In genomic region chr6:61809004-61809595, GRCh38 we compare ENCODE assay signal across 1 cellular context.
TF ChIP-seq lines count a peak whose summit lies in the region.

No MANE protein-coding gene starts in this region.

TF ChIP-seq in HepG2, 621 proteins besides CTCF, POLR2A, EP300 and RAD21 (continued from another document):
- TF ChIP-seq, protein P1, sequence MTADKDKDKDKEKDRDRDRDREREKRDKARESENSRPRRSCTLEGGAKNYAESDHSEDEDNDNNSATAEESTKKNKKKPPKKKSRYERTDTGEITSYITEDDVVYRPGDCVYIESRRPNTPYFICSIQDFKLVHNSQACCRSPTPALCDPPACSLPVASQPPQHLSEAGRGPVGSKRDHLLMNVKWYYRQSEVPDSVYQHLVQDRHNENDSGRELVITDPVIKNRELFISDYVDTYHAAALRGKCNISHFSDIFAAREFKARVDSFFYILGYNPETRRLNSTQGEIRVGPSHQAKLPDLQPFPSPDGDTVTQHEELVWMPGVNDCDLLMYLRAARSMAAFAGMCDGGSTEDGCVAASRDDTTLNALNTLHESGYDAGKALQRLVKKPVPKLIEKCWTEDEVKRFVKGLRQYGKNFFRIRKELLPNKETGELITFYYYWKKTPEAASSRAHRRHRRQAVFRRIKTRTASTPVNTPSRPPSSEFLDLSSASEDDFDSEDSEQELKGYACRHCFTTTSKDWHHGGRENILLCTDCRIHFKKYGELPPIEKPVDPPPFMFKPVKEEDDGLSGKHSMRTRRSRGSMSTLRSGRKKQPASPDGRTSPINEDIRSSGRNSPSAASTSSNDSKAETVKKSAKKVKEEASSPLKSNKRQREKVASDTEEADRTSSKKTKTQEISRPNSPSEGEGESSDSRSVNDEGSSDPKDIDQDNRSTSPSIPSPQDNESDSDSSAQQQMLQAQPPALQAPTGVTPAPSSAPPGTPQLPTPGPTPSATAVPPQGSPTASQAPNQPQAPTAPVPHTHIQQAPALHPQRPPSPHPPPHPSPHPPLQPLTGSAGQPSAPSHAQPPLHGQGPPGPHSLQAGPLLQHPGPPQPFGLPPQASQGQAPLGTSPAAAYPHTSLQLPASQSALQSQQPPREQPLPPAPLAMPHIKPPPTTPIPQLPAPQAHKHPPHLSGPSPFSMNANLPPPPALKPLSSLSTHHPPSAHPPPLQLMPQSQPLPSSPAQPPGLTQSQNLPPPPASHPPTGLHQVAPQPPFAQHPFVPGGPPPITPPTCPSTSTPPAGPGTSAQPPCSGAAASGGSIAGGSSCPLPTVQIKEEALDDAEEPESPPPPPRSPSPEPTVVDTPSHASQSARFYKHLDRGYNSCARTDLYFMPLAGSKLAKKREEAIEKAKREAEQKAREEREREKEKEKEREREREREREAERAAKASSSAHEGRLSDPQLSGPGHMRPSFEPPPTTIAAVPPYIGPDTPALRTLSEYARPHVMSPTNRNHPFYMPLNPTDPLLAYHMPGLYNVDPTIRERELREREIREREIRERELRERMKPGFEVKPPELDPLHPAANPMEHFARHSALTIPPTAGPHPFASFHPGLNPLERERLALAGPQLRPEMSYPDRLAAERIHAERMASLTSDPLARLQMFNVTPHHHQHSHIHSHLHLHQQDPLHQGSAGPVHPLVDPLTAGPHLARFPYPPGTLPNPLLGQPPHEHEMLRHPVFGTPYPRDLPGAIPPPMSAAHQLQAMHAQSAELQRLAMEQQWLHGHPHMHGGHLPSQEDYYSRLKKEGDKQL (CRISPR knock-in tag; IDR thresholded peaks at IDR 0.05; ENCODE audit: low read depth): no peak
- TF ChIP-seq STAG1 (CRISPR knock-in tag; IDR thresholded peaks at IDR 0.05) (peak; percentile 55), ZFP36L2 (CRISPR knock-in tag; IDR thresholded peaks at IDR 0.05) (no peak), ZNF20 (CRISPR knock-in tag; IDR thresholded peaks at IDR 0.05) (no peak), MIER2 (CRISPR knock-in tag; IDR thresholded peaks at IDR 0.05) (no peak), NFRKB (IDR thresholded peaks at IDR 0.05) (no peak), MAFK (conservative IDR thresholded peaks at IDR 0.05 in 1 of 2, IDR thresholded peaks at IDR 0.05 in 1 of 2; ENCODE audit: low read length in 2 of 2) (no peak), RARA (CRISPR knock-in tag; IDR thresholded peaks at IDR 0.05) (no peak), ONECUT2 (CRISPR knock-in tag; IDR thresholded peaks at IDR 0.05) (peak; percentile 91), MBD4 (IDR thresholded peaks at IDR 0.05; ENCODE audit: borderline replicate concordance, low read length) (no peak), ZNF619 (CRISPR knock-in tag; IDR thresholded peaks at IDR 0.05) (no peak), SMAD1 (CRISPR knock-in tag; IDR thresholded peaks at IDR 0.05; ENCODE audit: borderline replicate concordance, low read depth) (no peak), ZNF7 (CRISPR knock-in tag; IDR thresholded peaks at IDR 0.05) (no peak)
- TF ChIP-seq, protein P2, sequence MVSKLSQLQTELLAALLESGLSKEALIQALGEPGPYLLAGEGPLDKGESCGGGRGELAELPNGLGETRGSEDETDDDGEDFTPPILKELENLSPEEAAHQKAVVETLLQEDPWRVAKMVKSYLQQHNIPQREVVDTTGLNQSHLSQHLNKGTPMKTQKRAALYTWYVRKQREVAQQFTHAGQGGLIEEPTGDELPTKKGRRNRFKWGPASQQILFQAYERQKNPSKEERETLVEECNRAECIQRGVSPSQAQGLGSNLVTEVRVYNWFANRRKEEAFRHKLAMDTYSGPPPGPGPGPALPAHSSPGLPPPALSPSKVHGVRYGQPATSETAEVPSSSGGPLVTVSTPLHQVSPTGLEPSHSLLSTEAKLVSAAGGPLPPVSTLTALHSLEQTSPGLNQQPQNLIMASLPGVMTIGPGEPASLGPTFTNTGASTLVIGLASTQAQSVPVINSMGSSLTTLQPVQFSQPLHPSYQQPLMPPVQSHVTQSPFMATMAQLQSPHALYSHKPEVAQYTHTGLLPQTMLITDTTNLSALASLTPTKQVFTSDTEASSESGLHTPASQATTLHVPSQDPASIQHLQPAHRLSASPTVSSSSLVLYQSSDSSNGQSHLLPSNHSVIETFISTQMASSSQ (IDR thresholded peaks at IDR 0.05; ENCODE audit: low read depth): no peak
- TF ChIP-seq, protein P2 (CRISPR knock-in tag; IDR thresholded peaks at IDR 0.05; ENCODE audit: borderline replicate concordance): no peak
- TF ChIP-seq, protein P3, sequence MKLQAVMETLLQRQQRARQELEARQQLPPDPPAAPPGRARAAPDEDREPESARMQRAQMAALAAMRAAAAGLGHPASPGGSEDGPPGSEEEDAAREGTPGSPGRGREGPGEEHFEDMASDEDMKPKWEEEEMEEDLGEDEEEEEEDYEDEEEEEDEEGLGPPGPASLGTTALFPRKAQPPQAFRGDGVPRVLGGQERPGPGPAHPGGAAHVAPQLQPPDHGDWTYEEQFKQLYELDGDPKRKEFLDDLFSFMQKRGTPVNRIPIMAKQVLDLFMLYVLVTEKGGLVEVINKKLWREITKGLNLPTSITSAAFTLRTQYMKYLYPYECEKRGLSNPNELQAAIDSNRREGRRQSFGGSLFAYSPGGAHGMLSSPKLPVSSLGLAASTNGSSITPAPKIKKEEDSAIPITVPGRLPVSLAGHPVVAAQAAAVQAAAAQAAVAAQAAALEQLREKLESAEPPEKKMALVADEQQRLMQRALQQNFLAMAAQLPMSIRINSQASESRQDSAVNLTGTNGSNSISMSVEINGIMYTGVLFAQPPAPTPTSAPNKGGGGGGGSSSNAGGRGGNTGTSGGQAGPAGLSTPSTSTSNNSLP (IDR thresholded peaks at IDR 0.05; ENCODE audit: low read depth, low read length): peak; percentile 80
- TF ChIP-seq, protein P4, sequence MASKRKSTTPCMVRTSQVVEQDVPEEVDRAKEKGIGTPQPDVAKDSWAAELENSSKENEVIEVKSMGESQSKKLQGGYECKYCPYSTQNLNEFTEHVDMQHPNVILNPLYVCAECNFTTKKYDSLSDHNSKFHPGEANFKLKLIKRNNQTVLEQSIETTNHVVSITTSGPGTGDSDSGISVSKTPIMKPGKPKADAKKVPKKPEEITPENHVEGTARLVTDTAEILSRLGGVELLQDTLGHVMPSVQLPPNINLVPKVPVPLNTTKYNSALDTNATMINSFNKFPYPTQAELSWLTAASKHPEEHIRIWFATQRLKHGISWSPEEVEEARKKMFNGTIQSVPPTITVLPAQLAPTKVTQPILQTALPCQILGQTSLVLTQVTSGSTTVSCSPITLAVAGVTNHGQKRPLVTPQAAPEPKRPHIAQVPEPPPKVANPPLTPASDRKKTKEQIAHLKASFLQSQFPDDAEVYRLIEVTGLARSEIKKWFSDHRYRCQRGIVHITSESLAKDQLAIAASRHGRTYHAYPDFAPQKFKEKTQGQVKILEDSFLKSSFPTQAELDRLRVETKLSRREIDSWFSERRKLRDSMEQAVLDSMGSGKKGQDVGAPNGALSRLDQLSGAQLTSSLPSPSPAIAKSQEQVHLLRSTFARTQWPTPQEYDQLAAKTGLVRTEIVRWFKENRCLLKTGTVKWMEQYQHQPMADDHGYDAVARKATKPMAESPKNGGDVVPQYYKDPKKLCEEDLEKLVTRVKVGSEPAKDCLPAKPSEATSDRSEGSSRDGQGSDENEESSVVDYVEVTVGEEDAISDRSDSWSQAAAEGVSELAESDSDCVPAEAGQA (IDR thresholded peaks at IDR 0.05; ENCODE audit: low read depth): no peak
- TF ChIP-seq, protein P4 (CRISPR knock-in tag; IDR thresholded peaks at IDR 0.05; ENCODE audit: borderline replicate concordance): no peak
- TF ChIP-seq, protein P5, sequence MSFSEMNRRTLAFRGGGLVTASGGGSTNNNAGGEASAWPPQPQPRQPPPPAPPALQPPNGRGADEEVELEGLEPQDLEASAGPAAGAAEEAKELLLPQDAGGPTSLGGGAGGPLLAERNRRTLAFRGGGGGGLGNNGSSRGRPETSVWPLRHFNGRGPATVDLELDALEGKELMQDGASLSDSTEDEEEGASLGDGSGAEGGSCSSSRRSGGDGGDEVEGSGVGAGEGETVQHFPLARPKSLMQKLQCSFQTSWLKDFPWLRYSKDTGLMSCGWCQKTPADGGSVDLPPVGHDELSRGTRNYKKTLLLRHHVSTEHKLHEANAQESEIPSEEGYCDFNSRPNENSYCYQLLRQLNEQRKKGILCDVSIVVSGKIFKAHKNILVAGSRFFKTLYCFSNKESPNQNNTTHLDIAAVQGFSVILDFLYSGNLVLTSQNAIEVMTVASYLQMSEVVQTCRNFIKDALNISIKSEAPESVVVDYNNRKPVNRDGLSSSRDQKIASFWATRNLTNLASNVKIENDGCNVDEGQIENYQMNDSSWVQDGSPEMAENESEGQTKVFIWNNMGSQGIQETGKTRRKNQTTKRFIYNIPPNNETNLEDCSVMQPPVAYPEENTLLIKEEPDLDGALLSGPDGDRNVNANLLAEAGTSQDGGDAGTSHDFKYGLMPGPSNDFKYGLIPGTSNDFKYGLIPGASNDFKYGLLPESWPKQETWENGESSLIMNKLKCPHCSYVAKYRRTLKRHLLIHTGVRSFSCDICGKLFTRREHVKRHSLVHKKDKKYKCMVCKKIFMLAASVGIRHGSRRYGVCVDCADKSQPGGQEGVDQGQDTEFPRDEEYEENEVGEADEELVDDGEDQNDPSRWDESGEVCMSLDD (CRISPR knock-in tag; IDR thresholded peaks at IDR 0.05; ENCODE audit: borderline replicate concordance): no peak
